Comparison of ENCODE assay signal across 8 cellular contexts in the genomic region with DNA sequence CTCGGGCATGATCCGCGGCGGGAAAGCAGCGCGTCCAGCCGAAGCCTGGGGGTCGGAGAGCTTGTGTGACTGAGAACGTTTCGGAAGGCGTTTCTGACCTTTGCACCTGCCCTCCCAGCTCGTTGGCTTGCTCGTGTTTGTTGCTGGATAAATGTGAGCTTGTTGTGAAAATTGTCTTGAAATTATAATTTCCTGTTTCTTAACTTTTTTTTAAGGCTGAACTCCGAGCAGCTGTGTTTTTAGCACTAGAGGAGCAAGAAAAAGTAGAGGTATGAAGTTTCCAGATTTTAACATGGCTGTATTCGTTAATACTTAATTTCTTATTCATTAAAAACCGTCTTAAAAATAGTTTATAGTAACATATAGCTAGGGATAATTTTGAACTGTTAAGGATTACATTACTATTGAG. TPM values are rescaled to one million over a fixed set of nuclear protein-coding genes. Genes with fewer than 3 reads are reported as not detected.
DNase-seq lines count a peak whose midpoint lies in the region; ATAC-seq and TF ChIP-seq lines count a peak whose summit lies in the region.

No MANE protein-coding gene starts in this region.

- peak overlapping the region; percentile 97 for H3K4me3 ChIP-seq in left ventricle myocardium inferior

- peaks cover 25% of the 10 kb centered on the region for H3K4me1 Mint-ChIP-seq in activated T-helper 17 cell treated with anti-CD3 and anti-CD28 coated beads, Interleukin-2, amount 50 U/mL, for 72 hours
- peaks cover 17 to 34% of the 10 kb centered on the region in 2 donors for H3K4me1 Mint-ChIP-seq in immature natural killer cell
- peaks cover 30% of the 10 kb centered on the region for H3K4me1 Mint-ChIP-seq in stimulated activated naive CD8-positive, alpha-beta T cell treated with anti-CD3 and anti-CD28 coated beads, Interleukin-15, amount 100 ng/mL, for 72 hours

- H3K4me1 ChIP-seq in left ventricle myocardium inferior, result peaks cover 38% of the 10 kb centered on the region

- peaks cover 4% of the 10 kb centered on the region for H3K36me3 ChIP-seq in left ventricle myocardium inferior

- peak overlapping the region; percentile 82 for H3K27ac ChIP-seq in left ventricle myocardium inferior (replicated peaks)

- DNase-seq in left ventricle myocardium inferior (no peak), cardiac septum (ENCODE audit: low spot score) (no peak), immature natural killer cell (no peak), H4 (ENCODE audit: low spot score) (no peak)
- no peak for DNase-seq in stimulated activated naive CD8-positive, alpha-beta T cell treated with anti-CD3 and anti-CD28 coated beads, Interleukin-15, amount 100 ng/mL, for 72 hours

- H3K36me3 Mint-ChIP-seq in activated T-helper 17 cell treated with anti-CD3 and anti-CD28 coated beads, Interleukin-2, amount 50 U/mL, for 72 hours (ENCODE audit: low read depth), result peaks cover 57% of the 10 kb centered on the region
- peaks cover 0 to 5% (median 2%) of the 10 kb centered on the region in 3 donors for H3K36me3 Mint-ChIP-seq in immature natural killer cell

- no peaks in the 10 kb centered on the region for H3K9me3 Mint-ChIP-seq in activated T-helper 17 cell treated with anti-CD3 and anti-CD28 coated beads, Interleukin-2, amount 50 U/mL, for 72 hours
- no peaks in the 10 kb centered on the region for H3K9me3 Mint-ChIP-seq in immature natural killer cell
- H3K9me3 Mint-ChIP-seq in stimulated activated naive CD8-positive, alpha-beta T cell treated with anti-CD3 and anti-CD28 coated beads, Interleukin-15, amount 100 ng/mL, for 72 hours, result no peaks in the 10 kb centered on the region

- intact Hi-C loops in left ventricle myocardium inferior (cut with micrococcal nuclease), result no loop called here
- intact Hi-C loops in cardiac septum (cut with DNase I), result loop anchor here (2.0 to 10.0 kb wide), 2 partner anchors 41 to 215 kb away; no protein-coding TSS in a partner anchor

- peak overlapping the region; percentile 67 for H3K27ac Mint-ChIP-seq in activated T-helper 17 cell treated with anti-CD3 and anti-CD28 coated beads, Interleukin-2, amount 50 U/mL, for 72 hours
- H3K27ac Mint-ChIP-seq in immature natural killer cell, result peak overlapping the region; percentile 2 to 91 (median 80)
- H3K27ac Mint-ChIP-seq in stimulated activated naive CD8-positive, alpha-beta T cell treated with anti-CD3 and anti-CD28 coated beads, Interleukin-15, amount 100 ng/mL, for 72 hours, result peak overlapping the region; percentile 13 to 54

- ATAC-seq in activated T-helper 17 cell treated with anti-CD3 and anti-CD28 coated beads, Interleukin-2, amount 50 U/mL, for 72 hours (replicated peaks), result no peak
- ATAC-seq in stimulated activated naive CD8-positive, alpha-beta T cell treated with anti-CD3 and anti-CD28 coated beads, Interleukin-15, amount 100 ng/mL, for 72 hours, result no peak
- no peak for ATAC-seq in GM21825 (IDR thresholded peaks at IDR 0.05; ENCODE audit: unreplicated experiment)
- ATAC-seq in HG02981 (IDR thresholded peaks at IDR 0.05; ENCODE audit: unreplicated experiment), result no peak

- no peaks in the 10 kb centered on the region for H3K27me3 ChIP-seq in left ventricle myocardium inferior (ENCODE audit: low read depth)

- TF ChIP-seq CTCF in left ventricle myocardium inferior (IDR thresholded peaks at IDR 0.05; ENCODE audit: borderline replicate concordance), result no peak

- H3K9me3 ChIP-seq in left ventricle myocardium inferior (replicated peaks), result no peaks in the 10 kb centered on the region

- no peaks in the 10 kb centered on the region for H3K27me3 Mint-ChIP-seq in activated T-helper 17 cell treated with anti-CD3 and anti-CD28 coated beads, Interleukin-2, amount 50 U/mL, for 72 hours
- peaks cover 0 to 4% (median 0%) of the 10 kb centered on the region in 3 donors for H3K27me3 Mint-ChIP-seq in immature natural killer cell (ENCODE audit: low read depth in 3 of 3)
- no peaks in the 10 kb centered on the region for H3K27me3 Mint-ChIP-seq in stimulated activated naive CD8-positive, alpha-beta T cell treated with anti-CD3 and anti-CD28 coated beads, Interleukin-15, amount 100 ng/mL, for 72 hours

- H3K4me3 Mint-ChIP-seq in activated T-helper 17 cell treated with anti-CD3 and anti-CD28 coated beads, Interleukin-2, amount 50 U/mL, for 72 hours, result peak overlapping the region; percentile 84
- H3K4me3 Mint-ChIP-seq in immature natural killer cell, result peak overlapping the region; percentile 86 to 91 (median 87)
- H3K4me3 Mint-ChIP-seq in stimulated activated naive CD8-positive, alpha-beta T cell treated with anti-CD3 and anti-CD28 coated beads, Interleukin-15, amount 100 ng/mL, for 72 hours, result peak overlapping the region; percentile 87 to 90

RNA-seq across cellular contexts. Expression of gene CEP43, which starts 0.7 kb away (rescaled TPM):
- 12.3 TPM for total RNA-seq in left ventricle myocardium inferior
- 10.2 TPM for total RNA-seq in cardiac septum
- total RNA-seq in activated T-helper 17 cell treated with anti-CD3 and anti-CD28 coated beads, Interleukin-2, amount 50 U/mL, for 72 hours, result 10 to 100 TPM; 24.7 to 29.0 TPM
- polyA plus RNA-seq in immature natural killer cell, result 1 to 10 TPM; 4.7 to 9.9 (median 6.9) TPM
- 16.7 and 17.4 TPM in 2 replicates for total RNA-seq in H4 (2014; rRNA removed; shearing (Covaris generic))

RNA-seq across cellular contexts. Expression of gene RNASET2, which starts 43.5 kb away (rescaled TPM):
- total RNA-seq in left ventricle myocardium inferior, result 13.4 TPM
- total RNA-seq in cardiac septum, result 9.1 TPM
- 100 to 1,000 TPM in 1 of 2 donors, 10 to 100 TPM in 1; 94.2 to 210 TPM for total RNA-seq in activated T-helper 17 cell treated with anti-CD3 and anti-CD28 coated beads, Interleukin-2, amount 50 U/mL, for 72 hours
- 100 to 1,000 TPM; 107 to 171 (median 131) TPM for polyA plus RNA-seq in immature natural killer cell
- total RNA-seq in H4 (2014; rRNA removed; shearing (Covaris generic)), result 9.8 and 19.8 TPM in 2 replicates
